Comparison of ENCODE assay signal across 8 cellular contexts in genomic region chr5:173782671-173783101, GRCh38.
DNase-seq lines count a peak whose midpoint lies in the region; ATAC-seq and TF ChIP-seq lines count a peak whose summit lies in the region.

No MANE protein-coding gene starts in this region.

- TF ChIP-seq CTCF in MCF 10A (IDR thresholded peaks at IDR 0.05; ENCODE audit: unreplicated experiment) = no peak
- no peak for TF ChIP-seq CTCF in GM23338 (conservative IDR thresholded peaks at IDR 0.05; ENCODE audit: low read depth in 2 of 2)

- CTCF ChIA-PET in MCF 10A (lab: Yijun Ruan, JAX) = no interaction called here

- no peaks in the 10 kb centered on the region for H3K27me3 Mint-ChIP-seq in stimulated activated naive CD8-positive, alpha-beta T cell treated with anti-CD3 and anti-CD28 coated beads, Interleukin-15, Interleukin-2, amounts not matched to agents 100 ng/mL and 50 ng/mL, for 24 hours
- H3K27me3 Mint-ChIP-seq in stimulated activated naive CD8-positive, alpha-beta T cell treated with anti-CD3 and anti-CD28 coated beads, Interleukin-15, amount 100 ng/mL, for 72 hours = no peaks in the 10 kb centered on the region
- H3K27me3 Mint-ChIP-seq in MCF 10A (ENCODE audit: insufficient read depth, unreplicated experiment) (no peaks in the 10 kb centered on the region), GM23338 (ENCODE audit: insufficient read depth, low read depth, poor library complexity) (peaks cover 7% of the 10 kb centered on the region)

- POLR2A ChIA-PET in MCF 10A (lab: Yijun Ruan, JAX) = interaction anchor here (0.6 to 1.5 kb wide), 10 partner anchors 10 to 145 kb away, joined by 3 to 11 read pairs (median 4); partner anchors contain the start of gene CPEB4

- H3K36me3 Mint-ChIP-seq in stimulated activated naive CD8-positive, alpha-beta T cell treated with anti-CD3 and anti-CD28 coated beads, Interleukin-15, Interleukin-2, amounts not matched to agents 100 ng/mL and 50 ng/mL, for 24 hours (ENCODE audit: low read depth) = no peaks in the 10 kb centered on the region
- H3K36me3 Mint-ChIP-seq in MCF 10A (ENCODE audit: insufficient read depth, unreplicated experiment) (no peaks in the 10 kb centered on the region), GM23338 (ENCODE audit: low read depth) (no peaks in the 10 kb centered on the region)

- H2AFZ ChIP-seq in GM23338 = no peak overlapping the region; the same call in 1 of the 2 replicates

- H3K9me3 ChIP-seq in muscle layer of duodenum (ENCODE audit: control insufficient read depth in 1 of 2, low read length in 2 of 2) = no peaks in the 10 kb centered on the region

- H3K27ac ChIP-seq in muscle layer of duodenum (ENCODE audit: low read length) = peak overlapping the region; percentile 49
- no peak overlapping the region for H3K27ac ChIP-seq in GM23338 (ENCODE audit: low read depth)

- H4K20me1 ChIP-seq in GM23338 (replicated peaks; ENCODE audit: insufficient read depth) = no peaks in the 10 kb centered on the region

- H3K4me1 ChIP-seq in muscle layer of duodenum (ENCODE audit: control insufficient read depth in 1 of 2, insufficient read depth in 2 of 2, low read length in 2 of 2) = peaks cover 0 to 8% of the 10 kb centered on the region in 2 donors
- peaks cover 8% of the 10 kb centered on the region for H3K4me1 ChIP-seq in GM23338 (ENCODE audit: insufficient read depth)

- no peaks in the 10 kb centered on the region for H3F3A ChIP-seq in GM23338 (replicated peaks; ENCODE audit: low read depth)

- peaks cover 4% of the 10 kb centered on the region for H3K9me3 Mint-ChIP-seq in stimulated activated naive CD8-positive, alpha-beta T cell treated with anti-CD3 and anti-CD28 coated beads, Interleukin-15, Interleukin-2, amounts not matched to agents 100 ng/mL and 50 ng/mL, for 24 hours
- H3K9me3 Mint-ChIP-seq in stimulated activated naive CD8-positive, alpha-beta T cell treated with anti-CD3 and anti-CD28 coated beads, Interleukin-15, amount 100 ng/mL, for 72 hours = peaks cover 0 to 13% of the 10 kb centered on the region in 2 donors
- no peaks in the 10 kb centered on the region for H3K9me3 Mint-ChIP-seq in MCF 10A (ENCODE audit: unreplicated experiment)
- H3K9me3 Mint-ChIP-seq in GM23338 = no peaks in the 10 kb centered on the region

- H3K9me2 ChIP-seq in GM23338 (ENCODE audit: insufficient read depth) = peaks cover 7% of the 10 kb centered on the region; the same call in 1 of the 2 replicates

- H3K79me2 ChIP-seq in GM23338 (replicated peaks; ENCODE audit: insufficient read depth) = no peaks in the 10 kb centered on the region

- H3K36me3 ChIP-seq in muscle layer of duodenum (ENCODE audit: control insufficient read depth in 1 of 2, insufficient read depth in 2 of 2, low read length in 2 of 2) = no peaks in the 10 kb centered on the region
- no peaks in the 10 kb centered on the region for H3K36me3 ChIP-seq in GM23338 (ENCODE audit: insufficient read depth)

- no peak overlapping the region for H3K4me3 Mint-ChIP-seq in stimulated activated naive CD8-positive, alpha-beta T cell treated with anti-CD3 and anti-CD28 coated beads, Interleukin-15, Interleukin-2, amounts not matched to agents 100 ng/mL and 50 ng/mL, for 24 hours
- H3K4me3 Mint-ChIP-seq in stimulated activated naive CD8-positive, alpha-beta T cell treated with anti-CD3 and anti-CD28 coated beads, Interleukin-15, amount 100 ng/mL, for 72 hours = no peak overlapping the region
- no peak overlapping the region for H3K4me3 Mint-ChIP-seq in MCF 10A (ENCODE audit: unreplicated experiment)
- H3K4me3 Mint-ChIP-seq in GM23338 = no peak overlapping the region

- intact Hi-C loops in MCF 10A (cut with micrococcal nuclease) = loop anchor here (2.0 kb wide), 2 partner anchors 16 to 110 kb away; no protein-coding TSS in a partner anchor

- BruUV-seq in MCF 10A (replicated peaks; lab: Mats Ljungman, UMichigan) = no TSS peak

- DNase-seq in stimulated activated naive CD8-positive, alpha-beta T cell treated with anti-CD3 and anti-CD28 coated beads, Interleukin-15, amount 100 ng/mL, for 72 hours = no peak
- DNase-seq in MCF 10A (ENCODE audit: unreplicated experiment) = no peak
- no peak for DNase-seq in stimulated activated CD4-positive, alpha-beta T cell treated with anti-CD3 and anti-CD28 coated beads, Interleukin-15, amount 100 ng/mL, for 24 hours
- DNase-seq in superior temporal gyrus (ENCODE audit: extremely low spot score) = no peak
- DNase-seq in GM23338 (ENCODE audit: low spot score) = no peak
- no peak for DNase-seq in GM19238 (ENCODE audit: insufficient read length, low spot score)

- no peak overlapping the region for H3K4me2 ChIP-seq in GM23338

- H3K27ac Mint-ChIP-seq in stimulated activated naive CD8-positive, alpha-beta T cell treated with anti-CD3 and anti-CD28 coated beads, Interleukin-15, Interleukin-2, amounts not matched to agents 100 ng/mL and 50 ng/mL, for 24 hours = peak overlapping the region; percentile 6
- peak overlapping the region in 1 of 2 donors; percentile 91 for H3K27ac Mint-ChIP-seq in stimulated activated naive CD8-positive, alpha-beta T cell treated with anti-CD3 and anti-CD28 coated beads, Interleukin-15, amount 100 ng/mL, for 72 hours
- H3K27ac Mint-ChIP-seq in MCF 10A (ENCODE audit: low read depth, unreplicated experiment) = peak overlapping the region; percentile 99
- H3K27ac Mint-ChIP-seq in GM23338 = no peak overlapping the region

- no peaks in the 10 kb centered on the region for H3K27me3 ChIP-seq in muscle layer of duodenum (ENCODE audit: low read depth, low read length)
- H3K27me3 ChIP-seq in GM23338 (ENCODE audit: insufficient read depth) = no peaks in the 10 kb centered on the region

- ATAC-seq in stimulated activated naive CD8-positive, alpha-beta T cell treated with anti-CD3 and anti-CD28 coated beads, Interleukin-15, amount 100 ng/mL, for 72 hours = no peak
- no peak for ATAC-seq in GM23338

- no peak overlapping the region for H3K4me3 ChIP-seq in muscle layer of duodenum (ENCODE audit: low read depth in 1 of 2, low read length in 2 of 2)
- no peak overlapping the region for H3K4me3 ChIP-seq in GM23338

- peaks cover 42% of the 10 kb centered on the region for H3K4me1 Mint-ChIP-seq in stimulated activated naive CD8-positive, alpha-beta T cell treated with anti-CD3 and anti-CD28 coated beads, Interleukin-15, Interleukin-2, amounts not matched to agents 100 ng/mL and 50 ng/mL, for 24 hours (ENCODE audit: low read depth)
- H3K4me1 Mint-ChIP-seq in stimulated activated naive CD8-positive, alpha-beta T cell treated with anti-CD3 and anti-CD28 coated beads, Interleukin-15, amount 100 ng/mL, for 72 hours = peaks cover 20% of the 10 kb centered on the region
- H3K4me1 Mint-ChIP-seq in MCF 10A (ENCODE audit: insufficient read depth, unreplicated experiment) (peaks cover 45% of the 10 kb centered on the region), GM23338 (peaks cover 21% of the 10 kb centered on the region)

TF ChIP-seq in GM23338, 12 proteins besides CTCF, POLR2A, EP300 and RAD21:
- TF ChIP-seq JUNB (IDR thresholded peaks at IDR 0.05; ENCODE audit: unreplicated experiment) = no peak
- TF ChIP-seq ZNF114 (CRISPR knock-in tag; IDR thresholded peaks at IDR 0.05) = no peak
- no peak for TF ChIP-seq STAT1 (IDR thresholded peaks at IDR 0.05; ENCODE audit: unreplicated experiment)
- TF ChIP-seq EZH2phosphoT487 (IDR thresholded peaks at IDR 0.05; ENCODE audit: unreplicated experiment) = no peak
- no peak for TF ChIP-seq ZNF331 (CRISPR knock-in tag; IDR thresholded peaks at IDR 0.05; ENCODE audit: low read depth)
- no peak for TF ChIP-seq NANOG (IDR thresholded peaks at IDR 0.05; ENCODE audit: borderline replicate concordance)
